ENCODE assay signal across 8 cellular contexts in the genomic region with DNA sequence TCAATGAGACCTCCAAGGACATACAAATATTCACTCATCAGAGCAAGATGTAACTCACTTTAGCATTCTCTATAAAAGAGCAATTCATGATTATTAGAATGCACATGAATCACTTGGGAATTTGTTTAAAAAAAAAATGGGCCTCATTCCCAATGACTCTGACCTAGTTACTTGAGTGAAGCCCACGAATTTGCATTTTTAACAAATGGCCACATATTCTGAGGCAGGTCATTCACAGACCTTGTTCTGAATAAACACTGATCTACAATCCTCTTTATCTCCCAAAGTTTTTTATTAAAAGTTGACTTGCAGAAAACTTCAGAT.
DNase-seq lines count a peak whose midpoint lies in the region; ATAC-seq and TF ChIP-seq lines count a peak whose summit lies in the region.
"Had no signal": no experiment of that assay in that cellular context is flagged by ENCODE, and none has a peak within 500 bp of the region (broad histone marks: within the 10 kb centered on the region; RNA-seq: fewer than 3 reads in every experiment).

No MANE protein-coding gene starts in this region.

- H3K79me2 ChIP-seq in Karpas-422 (ENCODE audit: low read length): no peaks in the 10 kb centered on the region

- H3K9me3 ChIP-seq in skeletal muscle satellite cell (replicated peaks; ENCODE audit: low read length) (no peaks in the 10 kb centered on the region), aorta (ENCODE audit: control insufficient read depth, low read length) (no peaks in the 10 kb centered on the region), Karpas-422 (ENCODE audit: low read length) (no peaks in the 10 kb centered on the region)

- H3K4me2 ChIP-seq in skeletal muscle satellite cell (ENCODE audit: low read length) (peak overlapping the region; percentile 7), Karpas-422 (ENCODE audit: low read depth, low read length, poor library complexity, severe bottlenecking) (no peak overlapping the region)

- TF ChIP-seq CTCF in fibroblast of mammary gland (conservative IDR thresholded peaks at IDR 0.05; ENCODE audit: control insufficient read depth, insufficient read depth, low read depth, low read length): no peak

- H3K27ac ChIP-seq in aorta (ENCODE audit: low read depth in 1 of 2, low read length in 2 of 2): no peak overlapping the region
- H3K27ac ChIP-seq in Karpas-422 (ENCODE audit: low read length): no peak overlapping the region

- H3K27me3 ChIP-seq in skeletal muscle satellite cell (ENCODE audit: control insufficient read depth, insufficient read depth, low read length) (no peaks in the 10 kb centered on the region), aorta (ENCODE audit: control insufficient read depth in 1 of 2, insufficient read depth in 2 of 2, low read length in 1 of 2) (peaks cover 0 to 2% of the 10 kb centered on the region in 2 donors), Karpas-422 (ENCODE audit: low read length) (no peaks in the 10 kb centered on the region)

- H3K4me3 ChIP-seq in fibroblast of mammary gland (ENCODE audit: control insufficient read depth, low read depth, low read length) (no peak overlapping the region), skeletal muscle satellite cell (ENCODE audit: low read length) (no peak overlapping the region), aorta (ENCODE audit: low read length in 2 of 2) (no peak overlapping the region), Karpas-422 (ENCODE audit: low read length) (no peak overlapping the region)
- H3K4me3 ChIP-seq: lung had no signal

- no peak overlapping the region for H2AFZ ChIP-seq in Karpas-422 (ENCODE audit: low read length)

- peak; percentile 14 for DNase-seq in GM03348 (ENCODE audit: low spot score)
- DNase-seq in RKO (ENCODE audit: low spot score): peak; percentile 26
- peak; percentile 66 for DNase-seq in fibroblast of mammary gland (ENCODE audit: low read depth)
- DNase-seq in aorta: no peak
- no peak for DNase-seq in Karpas-422

- no peaks in the 10 kb centered on the region for H4K20me1 ChIP-seq in Karpas-422 (ENCODE audit: insufficient read depth, low read depth, low read length)

- WGBS in aorta, 2 donors: 30 to 31% methylated on average over 1 of the region's 1 CpG

- H3K9ac ChIP-seq in skeletal muscle satellite cell (ENCODE audit: low read depth, low read length) (peak overlapping the region; percentile 12), Karpas-422 (ENCODE audit: low read length) (no peak overlapping the region)

- H3K36me3 ChIP-seq in skeletal muscle satellite cell (ENCODE audit: insufficient read depth, low read length) (no peaks in the 10 kb centered on the region), aorta (ENCODE audit: control insufficient read depth in 1 of 2, insufficient read depth in 2 of 2, low read length in 1 of 2) (no peaks in the 10 kb centered on the region), Karpas-422 (ENCODE audit: insufficient read depth, low read length) (no peaks in the 10 kb centered on the region)

- no peaks in the 10 kb centered on the region for H3K9me2 ChIP-seq in Karpas-422 (replicated peaks; ENCODE audit: insufficient read depth, low read length)

- ATAC-seq in aorta (ENCODE audit: low FRiP score) (no peak), HG03571 (IDR thresholded peaks at IDR 0.05; ENCODE audit: unreplicated experiment) (no peak)

- H3K4me1 ChIP-seq in skeletal muscle satellite cell (ENCODE audit: control insufficient read depth, insufficient read depth, low read length) (peaks cover 15% of the 10 kb centered on the region), aorta (ENCODE audit: control insufficient read depth in 1 of 2, insufficient read depth in 2 of 2, low read length in 2 of 2) (peaks cover 1 to 4% of the 10 kb centered on the region in 2 donors), Karpas-422 (ENCODE audit: low read length) (no peaks in the 10 kb centered on the region)

- intact Hi-C loops in aorta (cut with DNase I): loop anchor here (5.0 to 10.0 kb wide), 3 partner anchors 256 to 673 kb away; partner anchors contain the start of gene VEGFC (in 1 of the 2)

Comparison
In these comparisons a context has a peak if more than half of its experiments do, and no peak if none do; other contexts are left out.
1. DNase-seq: peak in GM03348 (single experiment), RKO (single experiment) and fibroblast of mammary gland (single experiment); none in aorta (0 of 2) and Karpas-422 (single experiment).